21 cellular contexts compared by ENCODE assay signal in the genomic region with DNA sequence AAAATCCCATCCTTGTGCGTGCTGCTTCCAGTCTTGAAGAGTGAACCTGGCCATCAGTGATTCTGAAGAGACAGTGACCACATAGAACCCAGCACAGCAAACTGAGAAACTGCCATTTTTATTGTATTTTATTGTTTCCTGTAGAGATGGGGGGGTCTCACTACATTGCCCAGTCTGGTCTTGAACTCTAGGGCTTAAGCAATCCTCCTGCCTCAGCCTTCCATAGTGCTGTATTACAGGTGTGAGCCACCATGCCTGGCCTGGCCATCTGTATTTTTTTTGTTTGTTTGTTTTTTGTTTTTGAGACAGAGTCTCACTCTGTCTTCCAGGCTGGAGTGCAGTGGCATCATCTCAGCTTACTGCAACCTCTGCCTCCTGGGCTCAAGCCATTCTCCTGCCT. TPM values are rescaled to one million over a fixed set of nuclear protein-coding genes. Genes with fewer than 3 reads are reported as not detected.
DNase-seq lines count a peak whose midpoint lies in the region; ATAC-seq and TF ChIP-seq lines count a peak whose summit lies in the region.
"Had no signal": no experiment of that assay in that cellular context is flagged by ENCODE, and none has a peak within 500 bp of the region (broad histone marks: within the 10 kb centered on the region; RNA-seq: fewer than 3 reads in every experiment).

No MANE protein-coding gene starts in this region.

- H3K27ac Mint-ChIP-seq in WTC11: no peak overlapping the region
- H3K27ac Mint-ChIP-seq: CD8-positive, alpha-beta T cell; GM23338; HFFc6 had no signal

- H3K36me3 ChIP-seq in HEK293 (ENCODE audit: control insufficient read depth in 2 of 2, insufficient read depth in 1 of 2, low read length in 2 of 2): peaks cover 23 to 24% of the 10 kb centered on the region in 2 experiments
- H3K36me3 ChIP-seq in hepatocyte (replicated peaks; ENCODE audit: insufficient read depth, low read depth): no peaks in the 10 kb centered on the region
- peaks cover 2 to 24% (median 23%) of the 10 kb centered on the region in 4 donors for H3K36me3 ChIP-seq in stomach

- H3K27me3 Mint-ChIP-seq in WTC11 (ENCODE audit: low read depth): no peaks in the 10 kb centered on the region
- H3K27me3 Mint-ChIP-seq: CD4-positive, CD25-positive, alpha-beta regulatory T cell had no signal

- H3K4me3 ChIP-seq in HEK293 (ENCODE audit: low read depth, low read length): no peak overlapping the region
- no peak overlapping the region for H3K4me3 ChIP-seq in hepatocyte
- H3K4me3 ChIP-seq in stomach: no peak overlapping the region
- H3K4me3 ChIP-seq: GM12878, GM23338 had no signal

- TF ChIP-seq POLR2A in stomach (IDR thresholded peaks at IDR 0.05): no peak

- H3K27ac ChIP-seq in HEK293 (ENCODE audit: extremely low read depth, low read depth, low read length) (no peak overlapping the region), hepatocyte (peak overlapping the region; percentile 51), stomach (peak overlapping the region in 3 of 5 donors; percentile 29 to 62 (median 61))

- no peak for TF ChIP-seq EP300 in stomach (IDR thresholded peaks at IDR 0.05)

- intact Hi-C loops in stomach (cut with DNase I; ENCODE audit: low total_unique reads): no loop called here

- H3K9me3 Mint-ChIP-seq in WTC11: no peaks in the 10 kb centered on the region
- H3K9me3 Mint-ChIP-seq: CD4-positive, CD25-positive, alpha-beta regulatory T cell; CD8-positive, alpha-beta T cell; GM23338; H9; HFFc6 had no signal

- TF ChIP-seq CTCF in HEK293 (tag by site-specific recombination; IDR thresholded peaks at IDR 0.05): no peak
- no peak for TF ChIP-seq CTCF in WTC11 (IDR thresholded peaks at IDR 0.05)
- TF ChIP-seq CTCF in hepatocyte (IDR thresholded peaks at IDR 0.05; ENCODE audit: poor library complexity): no peak
- no peak for TF ChIP-seq CTCF in stomach (IDR thresholded peaks at IDR 0.05)
- no peak for TF ChIP-seq CTCF in GM13977 (IDR thresholded peaks at IDR 0.05; ENCODE audit: extremely low read depth, insufficient read depth, missing control alignments)

- H2AFZ ChIP-seq in hepatocyte: no peak overlapping the region
- H2AFZ ChIP-seq: GM23338 had no signal

- H3K4me1 Mint-ChIP-seq in WTC11: no peaks in the 10 kb centered on the region
- H3K4me1 Mint-ChIP-seq: CD4-positive, CD25-positive, alpha-beta regulatory T cell; GM23338; H9 had no signal

- in situ Hi-C loops in GM13977 (cut with MboI; ENCODE audit: low pct_unique_long_range_greater_than_20kb, low sequenced_read_pairs, unreplicated experiment): no loop called here

- H4K20me1 ChIP-seq in hepatocyte (ENCODE audit: insufficient read depth, poor library complexity, severe bottlenecking): no peaks in the 10 kb centered on the region

- H3K27me3 ChIP-seq in hepatocyte (no peaks in the 10 kb centered on the region), stomach (no peaks in the 10 kb centered on the region)

- H3K4me1 ChIP-seq in HEK293 (ENCODE audit: control insufficient read depth, insufficient read depth, low read length): no peaks in the 10 kb centered on the region
- H3K4me1 ChIP-seq in hepatocyte (ENCODE audit: insufficient read depth): peaks cover 6% of the 10 kb centered on the region
- peaks cover 4 to 13% (median 6%) of the 10 kb centered on the region in 4 donors for H3K4me1 ChIP-seq in stomach
- H3K4me1 ChIP-seq: Caco-2 had no signal

- CTCF ChIA-PET in HEK293 (lab: Yijun Ruan, JAX) (interaction anchor here (0.8 to 2.4 kb wide), 2 partner anchors 24 to 25 kb away, joined by 5 to 10 read pairs; no protein-coding TSS in a partner anchor), WTC11 (lab: Charles Lee) (no interaction called here)

- peaks cover 20% of the 10 kb centered on the region for H3K36me3 Mint-ChIP-seq in WTC11

- no peak for DNase-seq in WTC11 (ENCODE audit: low spot score)
- no peak for DNase-seq in hepatocyte (ENCODE audit: low spot score)
- no peak for DNase-seq in stomach
- no peak for DNase-seq in activated T-cell treated with anti-CD3 and anti-CD28 coated beads, Interleukin-2, amount 50 U/mL, for 1 hour
- DNase-seq in foreskin melanocyte: no peak
- DNase-seq in GM13977 (ENCODE audit: low spot score): no peak
- DNase-seq in NCI-H2227 (lab: John Stamatoyannopoulos, UW; ENCODE audit: unreplicated experiment): no peak
- DNase-seq: C1 segment of cervical spinal cord; CD4-positive, CD25-positive, alpha-beta regulatory T cell; CD8-positive, alpha-beta T cell; DMS 273 treated with DMSO at 0.1 percent for 48 hours; DMS79; EL; GDM1; H9; HFFc6 had no signal

- no peak overlapping the region for H3K4me3 Mint-ChIP-seq in WTC11
- H3K4me3 Mint-ChIP-seq: CD4-positive, CD25-positive, alpha-beta regulatory T cell; CD8-positive, alpha-beta T cell; GM23338; H9; HFFc6 had no signal

- no peaks in the 10 kb centered on the region for H3K9me2 ChIP-seq in hepatocyte (replicated peaks; ENCODE audit: insufficient read depth)

- H3K9me3 ChIP-seq in HEK293 (ENCODE audit: control insufficient read depth, insufficient read depth, low read depth, low read length) (no peaks in the 10 kb centered on the region), hepatocyte (ENCODE audit: low read depth) (no peaks in the 10 kb centered on the region), stomach (no peaks in the 10 kb centered on the region)
- H3K9me3 ChIP-seq: Caco-2 had no signal

- POLR2A ChIA-PET in HEK293 (lab: Yijun Ruan, JAX): no interaction called here
- POLR2A ChIA-PET in WTC11 (lab: Charles Lee): no interaction called here

- no peak overlapping the region for H3K4me2 ChIP-seq in hepatocyte
- H3K4me2 ChIP-seq: GM23338 had no signal

- ATAC-seq in WTC11: no peak
- ATAC-seq: CD8-positive, alpha-beta T cell; GM12878; GM23338; HCT116 had no signal

- 100% methylated on average over 1 of the region's 1 CpG for WGBS in hepatocyte (ENCODE audit: low lambda C conversion rate, missing lambda C conversion rate)
- WGBS in stomach, 5 donors: 96 to 100% (median 100%) methylated on average over 1 of the region's 1 CpG

- H3K79me2 ChIP-seq in hepatocyte: no peaks in the 10 kb centered on the region

TF ChIP-seq in HEK293, 187 proteins besides CTCF, POLR2A, EP300 and RAD21 (continues in another document):
- peak; percentile 90 for TF ChIP-seq ZNF121 (tag by site-specific recombination; IDR thresholded peaks at IDR 0.05)
- no peak for TF ChIP-seq ZNF76 (tag by site-specific recombination; IDR thresholded peaks at IDR 0.05; ENCODE audit: borderline replicate concordance, low read depth)
- TF ChIP-seq INSM2 (tag by site-specific recombination; IDR thresholded peaks at IDR 0.05): no peak
- no peak for TF ChIP-seq ZNF501 (tag by site-specific recombination; IDR thresholded peaks at IDR 0.05)
- no peak for TF ChIP-seq OVOL3 (tag by site-specific recombination; IDR thresholded peaks at IDR 0.05)

TF ChIP-seq in WTC11, 78 proteins besides CTCF, POLR2A, EP300 and RAD21:
- TF ChIP-seq FOXP1 (CRISPR knock-in tag; IDR thresholded peaks at IDR 0.05; ENCODE audit: borderline replicate concordance) (no peak), TCF7 (CRISPR knock-in tag; IDR thresholded peaks at IDR 0.05; ENCODE audit: low read depth) (no peak), KAT7 (CRISPR knock-in tag; IDR thresholded peaks at IDR 0.05; ENCODE audit: borderline replicate concordance) (no peak), ZNF121 (CRISPR knock-in tag; IDR thresholded peaks at IDR 0.05) (0 out of 2 replicates have a peak, but pooled peaks have one; percentile 47)

RNA-seq across cellular contexts. Expression of gene CENPV, which starts 13.9 kb away (rescaled TPM):
- total RNA-seq in WTC11 (2021): 151 to 152 TPM (median 151 TPM) in 3 replicates
- 40.4 and 46.2 TPM in 2 replicates for total RNA-seq in hepatocyte
- 51.0 and 52.4 TPM in 2 replicates for polyA plus RNA-seq in hepatocyte
- 100 to 1,000 TPM in 1 of 5 donors, 10 to 100 TPM in 4; 24.5 to 324 (median 34.9) TPM for total RNA-seq in stomach
- 10 to 100 TPM; 32.1 to 41.5 (median 41.4) TPM for polyA plus RNA-seq in stomach

RNA-seq across cellular contexts. Expression of gene UBB, which starts 41.5 kb away (rescaled TPM):
- total RNA-seq in WTC11 (2021) (1,216 to 1,403 TPM (median 1,352 TPM) in 3 replicates), hepatocyte (1,250 and 1,335 TPM in 2 replicates), stomach (100 to 1,000 TPM; 621 to 929 (median 784) TPM)
- polyA plus RNA-seq in hepatocyte (2,041 and 2,117 TPM in 2 replicates), stomach (1,000 to 10,000 TPM in 2 of 3 donors, 100 to 1,000 TPM in 1; 969 to 2,679 (median 1,248) TPM)

Comparison
In these comparisons a context has a peak if more than half of its experiments do, and no peak if none do; other contexts are left out.
1. Of the 8 proteins assayed by ChIP-seq in both HEK293 and WTC11: peak only in HEK293: none; only in WTC11: none; in both: ZNF121; in neither: 7.